In genomic region chr2:231524477-231525247, GRCh38 we compare ENCODE assay signal across 25 cellular contexts. TPM values are rescaled to one million over a fixed set of nuclear protein-coding genes. Genes with fewer than 3 reads are reported as not detected.
DNase-seq lines count a peak whose midpoint lies in the region; ATAC-seq and TF ChIP-seq lines count a peak whose summit lies in the region.
"Had no signal": no experiment of that assay in that cellular context is flagged by ENCODE, and none has a peak within 500 bp of the region (broad histone marks: within the 10 kb centered on the region; RNA-seq: fewer than 3 reads in every experiment).

No MANE protein-coding gene starts in this region.

- no peak overlapping the region for H3K27ac ChIP-seq in BLaER1 treated with 17β-estradiol and CSF1 and Interleukin-3, amounts not matched to agents 10 nM and 100 nM
- H3K27ac ChIP-seq in trophoblast cell (ENCODE audit: low read depth, low read length) (no peak overlapping the region), mesendoderm (ENCODE audit: low read depth, low read length) (no peak overlapping the region)
- H3K27ac ChIP-seq: heart right ventricle, psoas muscle, VCaP had no signal

- H3K9me3 Mint-ChIP-seq in activated CD4-positive, alpha-beta memory T cell treated with anti-CD3 and anti-CD28 coated beads, Interleukin-2, amount 10 ng/mL, durations not matched to agents 7 days and 5 days, result no peaks in the 10 kb centered on the region
- H3K9me3 Mint-ChIP-seq in activated CD4-positive, alpha-beta memory T cell treated with anti-CD3 and anti-CD28 coated beads for 36 hours, result no peaks in the 10 kb centered on the region
- no peaks in the 10 kb centered on the region for H3K9me3 Mint-ChIP-seq in activated CD8-positive, alpha-beta T cell treated with anti-CD3 and anti-CD28 coated beads for 36 hours
- H3K9me3 Mint-ChIP-seq in natural killer cell, result no peaks in the 10 kb centered on the region

- peaks cover 35% of the 10 kb centered on the region for H3K27me3 Mint-ChIP-seq in activated CD4-positive, alpha-beta memory T cell treated with anti-CD3 and anti-CD28 coated beads, Interleukin-2, amount 10 ng/mL, durations not matched to agents 7 days and 5 days
- H3K27me3 Mint-ChIP-seq in activated CD4-positive, alpha-beta memory T cell treated with anti-CD3 and anti-CD28 coated beads for 36 hours, result peaks cover 7% of the 10 kb centered on the region
- peaks cover 10% of the 10 kb centered on the region for H3K27me3 Mint-ChIP-seq in activated CD8-positive, alpha-beta T cell treated with anti-CD3 and anti-CD28 coated beads for 36 hours
- no peaks in the 10 kb centered on the region for H3K27me3 Mint-ChIP-seq in natural killer cell (ENCODE audit: low read depth in 2 of 2)

- H2BK12ac ChIP-seq in trophoblast cell (ENCODE audit: low read length), result no peak overlapping the region

- peak overlapping the region in 2 of 11 experiments; percentile 8 to 18; a peak in 1 of 22 replicates for H3K9ac ChIP-seq in BLaER1 treated with 17β-estradiol and CSF1 and Interleukin-3, amounts not matched to agents 10 nM and 100 nM
- no peak overlapping the region for H3K9ac ChIP-seq in trophoblast cell (ENCODE audit: low read length)
- no peak overlapping the region for H3K9ac ChIP-seq in mesendoderm (ENCODE audit: low read length)

- DNase-seq in activated CD4-positive, alpha-beta memory T cell treated with anti-CD3 and anti-CD28 coated beads, Interleukin-2, amount 10 ng/mL, durations not matched to agents 7 days and 5 days, result no peak
- DNase-seq in activated CD4-positive, alpha-beta memory T cell treated with anti-CD3 and anti-CD28 coated beads for 36 hours, result no peak
- DNase-seq in activated CD8-positive, alpha-beta T cell treated with anti-CD3 and anti-CD28 coated beads for 36 hours, result no peak
- DNase-seq in natural killer cell (no peak), trophoblast cell (no peak), mesendoderm (no peak)
- DNase-seq: activated naive CD4-positive, alpha-beta T cell treated with anti-CD3 and anti-CD28 coated beads, Interleukin-2, amount 50 U/mL, for 16 hours; GOT3; MG63; mucosa of descending colon; NCI-H1417; NCI-H2081 treated with DMSO at 0.1 percent for 48 hours; NCI-H446; psoas muscle; SIG-M5; stimulated activated CD4-positive, alpha-beta T cell treated with anti-CD3 and anti-CD28 coated beads, Interleukin-4, amount 100 ng/mL, for 24 hours had no signal

- H3K36me3 ChIP-seq in BLaER1 treated with 17β-estradiol and CSF1 and Interleukin-3, amounts not matched to agents 10 nM and 100 nM, result no peaks in the 10 kb centered on the region
- H3K36me3 ChIP-seq in trophoblast cell (ENCODE audit: control insufficient read depth in 1 of 2, insufficient read depth in 2 of 2, low read length in 2 of 2), result no peaks in the 10 kb centered on the region
- no peaks in the 10 kb centered on the region for H3K36me3 ChIP-seq in mesendoderm (ENCODE audit: control insufficient read depth, insufficient read depth, low read length)
- H3K36me3 ChIP-seq: heart right ventricle, MG63 had no signal

- peaks cover 66% of the 10 kb centered on the region for H3K4me1 Mint-ChIP-seq in activated CD4-positive, alpha-beta memory T cell treated with anti-CD3 and anti-CD28 coated beads, Interleukin-2, amount 10 ng/mL, durations not matched to agents 7 days and 5 days
- H3K4me1 Mint-ChIP-seq in activated CD4-positive, alpha-beta memory T cell treated with anti-CD3 and anti-CD28 coated beads for 36 hours (ENCODE audit: low read depth), result peaks cover 26% of the 10 kb centered on the region
- peaks cover 21% of the 10 kb centered on the region for H3K4me1 Mint-ChIP-seq in activated CD8-positive, alpha-beta T cell treated with anti-CD3 and anti-CD28 coated beads for 36 hours (ENCODE audit: low read depth)
- peaks cover 79 to 84% of the 10 kb centered on the region in 2 donors for H3K4me1 Mint-ChIP-seq in natural killer cell

- peak overlapping the region; percentile 78 for H3K27ac Mint-ChIP-seq in activated CD4-positive, alpha-beta memory T cell treated with anti-CD3 and anti-CD28 coated beads, Interleukin-2, amount 10 ng/mL, durations not matched to agents 7 days and 5 days
- H3K27ac Mint-ChIP-seq in activated CD4-positive, alpha-beta memory T cell treated with anti-CD3 and anti-CD28 coated beads for 36 hours, result no peak overlapping the region
- H3K27ac Mint-ChIP-seq in activated CD8-positive, alpha-beta T cell treated with anti-CD3 and anti-CD28 coated beads for 36 hours, result peak overlapping the region; percentile 26
- peak overlapping the region; percentile 93 to 96 for H3K27ac Mint-ChIP-seq in natural killer cell
- H3K27ac Mint-ChIP-seq: B cell had no signal

- H2BK120ac ChIP-seq in trophoblast cell (ENCODE audit: insufficient read depth, low read length, poor library complexity), result no peak overlapping the region
- no peak overlapping the region for H2BK120ac ChIP-seq in mesendoderm (ENCODE audit: low read depth, low read length)

- peak overlapping the region in 8 of 11 experiments; percentile 21 to 70 (median 57); a peak in 16 of 22 replicates for H3K4me2 ChIP-seq in BLaER1 treated with 17β-estradiol and CSF1 and Interleukin-3, amounts not matched to agents 10 nM and 100 nM
- no peak overlapping the region for H3K4me2 ChIP-seq in trophoblast cell (ENCODE audit: low read length)
- no peak overlapping the region for H3K4me2 ChIP-seq in mesendoderm (ENCODE audit: low read length)
- H3K4me2 ChIP-seq: smooth muscle cell had no signal

- peaks cover 0 to 76% (median 1%) of the 10 kb centered on the region in 11 experiments; a peak in 13 of 22 replicates for H3K27me3 ChIP-seq in BLaER1 treated with 17β-estradiol and CSF1 and Interleukin-3, amounts not matched to agents 10 nM and 100 nM
- H3K27me3 ChIP-seq in trophoblast cell (ENCODE audit: insufficient read depth, low read length) (peaks cover 5% of the 10 kb centered on the region), mesendoderm (ENCODE audit: insufficient read depth, low read length, poor library complexity) (peaks cover under 1% of the 10 kb centered on the region)
- H3K27me3 ChIP-seq: MG63 had no signal

- POLR2A ChIA-PET in activated CD4-positive, alpha-beta memory T cell treated with anti-CD3 and anti-CD28 coated beads, Interleukin-2, amount 10 ng/mL, durations not matched to agents 7 days and 5 days (lab: Charles Lee), result interaction anchor here (1.0 to 2.8 kb wide), 7 partner anchors 10 to 137 kb away, joined by 3 to 15 read pairs (median 7); partner anchors contain the start of gene NCL
- POLR2A ChIA-PET in activated CD4-positive, alpha-beta memory T cell treated with anti-CD3 and anti-CD28 coated beads for 36 hours (lab: Charles Lee), result no interaction called here
- POLR2A ChIA-PET in activated CD8-positive, alpha-beta T cell treated with anti-CD3 and anti-CD28 coated beads for 36 hours (lab: Charles Lee), result interaction anchor here (0.5 kb wide), 1 partner anchor 499 kb away, joined by 3 read pairs; no protein-coding TSS in a partner anchor

- no peak overlapping the region for H3K14ac ChIP-seq in trophoblast cell (ENCODE audit: low read length)

- intact Hi-C loops in activated CD4-positive, alpha-beta memory T cell treated with anti-CD3 and anti-CD28 coated beads for 36 hours (cut with micrococcal nuclease), result no loop called here
- intact Hi-C loops in activated CD8-positive, alpha-beta T cell treated with anti-CD3 and anti-CD28 coated beads for 36 hours (cut with micrococcal nuclease), result no loop called here
- intact Hi-C loops in natural killer cell (cut with micrococcal nuclease), result no loop called here

- no peak overlapping the region for H2BK15ac ChIP-seq in mesendoderm (replicated peaks; ENCODE audit: low read depth)

- peaks cover 8% of the 10 kb centered on the region for H3K36me3 Mint-ChIP-seq in activated CD4-positive, alpha-beta memory T cell treated with anti-CD3 and anti-CD28 coated beads, Interleukin-2, amount 10 ng/mL, durations not matched to agents 7 days and 5 days (ENCODE audit: low read depth)
- H3K36me3 Mint-ChIP-seq in activated CD4-positive, alpha-beta memory T cell treated with anti-CD3 and anti-CD28 coated beads for 36 hours, result no peaks in the 10 kb centered on the region
- no peaks in the 10 kb centered on the region for H3K36me3 Mint-ChIP-seq in activated CD8-positive, alpha-beta T cell treated with anti-CD3 and anti-CD28 coated beads for 36 hours (ENCODE audit: low read depth)
- no peaks in the 10 kb centered on the region for H3K36me3 Mint-ChIP-seq in natural killer cell

- H4K8ac ChIP-seq in trophoblast cell (ENCODE audit: low read depth, low read length) (no peak overlapping the region), mesendoderm (ENCODE audit: low read depth, low read length) (no peak overlapping the region)

- no peak overlapping the region for H3K56ac ChIP-seq in mesendoderm (ENCODE audit: low read length)

- ATAC-seq in activated CD8-positive, alpha-beta T cell treated with anti-CD3 and anti-CD28 coated beads for 36 hours, result no peak
- ATAC-seq in natural killer cell (no peak), GM18858 (IDR thresholded peaks at IDR 0.05; ENCODE audit: unreplicated experiment) (no peak)
- ATAC-seq: psoas muscle had no signal

- WGBS in trophoblast cell (ENCODE audit: extremely low coverage, insufficient coverage, insufficient read length), result no CpG with 5 or more reads among the region's 16 CpGs
- no CpG with 5 or more reads among the region's 16 CpGs for WGBS in mesendoderm (ENCODE audit: extremely low coverage, insufficient coverage, low lambda C conversion rate)

- no peak overlapping the region for H4K91ac ChIP-seq in trophoblast cell (ENCODE audit: low read depth, low read length)

- no peak overlapping the region for H2AFZ ChIP-seq in trophoblast cell (ENCODE audit: insufficient read depth, low read length, poor library complexity)

- H3K23ac ChIP-seq in trophoblast cell (ENCODE audit: low read length), result no peak overlapping the region
- H3K23ac ChIP-seq in mesendoderm (ENCODE audit: low read length), result no peak overlapping the region

- H4K20me1 ChIP-seq in BLaER1 treated with 17β-estradiol and CSF1 and Interleukin-3, amounts not matched to agents 10 nM and 100 nM, result peaks cover 0 to 12% (median 0%) of the 10 kb centered on the region in 11 experiments; a peak in 2 of 22 replicates

- peak overlapping the region; percentile 40 for H3K4me3 Mint-ChIP-seq in activated CD4-positive, alpha-beta memory T cell treated with anti-CD3 and anti-CD28 coated beads, Interleukin-2, amount 10 ng/mL, durations not matched to agents 7 days and 5 days
- H3K4me3 Mint-ChIP-seq in activated CD4-positive, alpha-beta memory T cell treated with anti-CD3 and anti-CD28 coated beads for 36 hours, result no peak overlapping the region
- no peak overlapping the region for H3K4me3 Mint-ChIP-seq in activated CD8-positive, alpha-beta T cell treated with anti-CD3 and anti-CD28 coated beads for 36 hours
- peak overlapping the region; percentile 95 for H3K4me3 Mint-ChIP-seq in natural killer cell
- H3K4me3 Mint-ChIP-seq: B cell had no signal

- H3K4me3 ChIP-seq in BLaER1 treated with 17β-estradiol and CSF1 and Interleukin-3, amounts not matched to agents 10 nM and 100 nM, result no peak overlapping the region
- H3K4me3 ChIP-seq in trophoblast cell (ENCODE audit: low read depth, low read length) (no peak overlapping the region), mesendoderm (ENCODE audit: low read length) (no peak overlapping the region)
- H3K4me3 ChIP-seq: heart right ventricle, MG63, mucosa of descending colon, psoas muscle, smooth muscle cell had no signal

- H3K4ac ChIP-seq in trophoblast cell (ENCODE audit: low read depth, low read length) (no peak overlapping the region), mesendoderm (ENCODE audit: low read depth, low read length) (no peak overlapping the region)

- H4K5ac ChIP-seq in mesendoderm (ENCODE audit: low read length), result no peak overlapping the region

- H3K18ac ChIP-seq in trophoblast cell (ENCODE audit: low read length), result no peak overlapping the region
- H3K18ac ChIP-seq in mesendoderm (ENCODE audit: low read length), result no peak overlapping the region

- H3K79me2 ChIP-seq in trophoblast cell (ENCODE audit: control insufficient read depth, insufficient read depth, low read length, poor library complexity), result no peaks in the 10 kb centered on the region
- H3K79me2 ChIP-seq in mesendoderm (ENCODE audit: control insufficient read depth, insufficient read depth, low read length), result no peaks in the 10 kb centered on the region

- H2BK5ac ChIP-seq in trophoblast cell (ENCODE audit: low read depth, low read length, poor library complexity), result no peak overlapping the region
- no peak overlapping the region for H2BK5ac ChIP-seq in mesendoderm (ENCODE audit: low read length)

- CTCF ChIA-PET in activated CD4-positive, alpha-beta memory T cell treated with anti-CD3 and anti-CD28 coated beads, Interleukin-2, amount 10 ng/mL, durations not matched to agents 7 days and 5 days (lab: Charles Lee), result interaction anchor here (1.0 to 2.9 kb wide), 7 partner anchors 21 to 784 kb away, joined by 3 to 13 read pairs (median 5); no protein-coding TSS in a partner anchor
- CTCF ChIA-PET in activated CD4-positive, alpha-beta memory T cell treated with anti-CD3 and anti-CD28 coated beads for 36 hours (lab: Charles Lee), result interaction anchor here (2.1 kb wide), 1 partner anchor 190 kb away, joined by 4 read pairs; no protein-coding TSS in a partner anchor
- CTCF ChIA-PET in activated CD8-positive, alpha-beta T cell treated with anti-CD3 and anti-CD28 coated beads for 36 hours (lab: Charles Lee), result interaction anchor here (0.8 to 2.8 kb wide), 5 partner anchors 7 to 190 kb away, joined by 3 to 20 read pairs (median 4); no protein-coding TSS in a partner anchor

- H3K9me3 ChIP-seq in BLaER1 treated with 17β-estradiol and CSF1 and Interleukin-3, amounts not matched to agents 10 nM and 100 nM (replicated peaks in 1 of 11), result peaks cover 0 to 24% (median 0%) of the 10 kb centered on the region in 11 experiments; a peak in 7 of 22 replicates
- peaks cover 7% of the 10 kb centered on the region for H3K9me3 ChIP-seq in trophoblast cell (ENCODE audit: insufficient read depth, low read depth, low read length)
- H3K9me3 ChIP-seq: heart right ventricle, MG63, mucosa of descending colon, psoas muscle had no signal

- TF ChIP-seq CTCF in activated CD8-positive, alpha-beta T cell treated with anti-CD3 and anti-CD28 coated beads for 36 hours (IDR thresholded peaks at IDR 0.05), result no peak
- no peak for TF ChIP-seq CTCF in natural killer cell (IDR thresholded peaks at IDR 0.05)

- peaks cover 0 to 30% (median 24%) of the 10 kb centered on the region in 10 experiments; a peak in 13 of 20 replicates for H3K4me1 ChIP-seq in BLaER1 treated with 17β-estradiol and CSF1 and Interleukin-3, amounts not matched to agents 10 nM and 100 nM
- H3K4me1 ChIP-seq in trophoblast cell (ENCODE audit: control insufficient read depth in 1 of 2, insufficient read depth in 2 of 2, low read length in 2 of 2), result no peaks in the 10 kb centered on the region
- no peaks in the 10 kb centered on the region for H3K4me1 ChIP-seq in mesendoderm (ENCODE audit: control insufficient read depth, low read depth, low read length)
- H3K4me1 ChIP-seq: psoas muscle had no signal

- H4K12ac ChIP-seq in trophoblast cell (ENCODE audit: low read depth, low read length), result no peak overlapping the region

- H3K79me1 ChIP-seq in trophoblast cell (ENCODE audit: low read length), result no peaks in the 10 kb centered on the region
- no peaks in the 10 kb centered on the region for H3K79me1 ChIP-seq in mesendoderm (ENCODE audit: low read length)

- H2AK5ac ChIP-seq in trophoblast cell (ENCODE audit: low read length) (no peak overlapping the region), mesendoderm (ENCODE audit: low read length) (no peak overlapping the region)

RNA-seq across cellular contexts. Expression of gene NMUR1, which starts 5.6 kb away (rescaled TPM):
- total RNA-seq in activated CD4-positive, alpha-beta memory T cell treated with anti-CD3 and anti-CD28 coated beads, Interleukin-2, amount 10 ng/mL, durations not matched to agents 7 days and 5 days, result 1 to 10 TPM; 3.4 to 3.9 TPM
- under 1 TPM in 1 of 2 experiments, not detected in 1; 0.07 TPM for total RNA-seq in activated CD4-positive, alpha-beta memory T cell treated with anti-CD3 and anti-CD28 coated beads for 36 hours
- total RNA-seq in activated CD8-positive, alpha-beta T cell treated with anti-CD3 and anti-CD28 coated beads for 36 hours, result under 1 TPM in 1 of 2 experiments, not detected in 1; 0.09 TPM
- 100 to 1,000 TPM in 1 of 3 donors, 10 to 100 TPM in 2; 67.4 to 103 (median 80.2) TPM for total RNA-seq in natural killer cell
- polyA plus RNA-seq in trophoblast cell (2013), result 0.03 TPM in 1 of 2 replicates, not detected in the other
- polyA plus RNA-seq in mesendoderm (2013, experiment 1 of 2), result 0.15 TPM
- 0.20 TPM for polyA plus RNA-seq in mesendoderm (2013, experiment 2 of 2)
- total RNA-seq: Daoy, epithelial cell of proximal tubule, fibroblast of villous mesenchyme, smooth muscle cell had no signal
- polyA plus RNA-seq: smooth muscle cell had no signal

Comparison
In these comparisons a context has a peak if more than half of its experiments do, and no peak if none do; other contexts are left out.
1. H3K4me3 Mint-ChIP-seq: peak in activated CD4-positive, alpha-beta memory T cell treated with anti-CD3 and anti-CD28 coated beads, Interleukin-2, amount 10 ng/mL, durations not matched to agents 7 days and 5 days (single experiment) and natural killer cell (single experiment); none in activated CD4-positive, alpha-beta memory T cell treated with anti-CD3 and anti-CD28 coated beads for 36 hours (single experiment) and activated CD8-positive, alpha-beta T cell treated with anti-CD3 and anti-CD28 coated beads for 36 hours (single experiment).
2. H3K4me2 ChIP-seq: peak in BLaER1 treated with 17β-estradiol and CSF1 and Interleukin-3, amounts not matched to agents 10 nM and 100 nM (8 of 11); none in trophoblast cell (single experiment) and mesendoderm (single experiment).
3. RNA of gene NMUR1, which starts 5.6 kb away (total RNA-seq): 67.4 to 103 TPM in natural killer cell; 3.4 to 3.9 TPM in activated CD4-positive, alpha-beta memory T cell treated with anti-CD3 and anti-CD28 coated beads, Interleukin-2, amount 10 ng/mL, durations not matched to agents 7 days and 5 days, 0.09 TPM in activated CD8-positive, alpha-beta T cell treated with anti-CD3 and anti-CD28 coated beads for 36 hours and 0.07 TPM in activated CD4-positive, alpha-beta memory T cell treated with anti-CD3 and anti-CD28 coated beads for 36 hours; every median in the first group is over 10 times any median in the second.